ENCODE assay signal across 23 cellular contexts in genomic region chr3:77605308-77605707, GRCh38.
A peak's percentile ranks its signal among the peaks of the same experiment; 100 is the strongest.
DNase-seq lines count a peak whose midpoint lies in the region; ATAC-seq and TF ChIP-seq lines count a peak whose summit lies in the region.
"Had no signal": no experiment of that assay in that cellular context is flagged by ENCODE, and none has a peak within 500 bp of the region (broad histone marks: within the 10 kb centered on the region; RNA-seq: fewer than 3 reads in every experiment).

No MANE protein-coding gene starts in this region.

- no peak overlapping the region for H3K4me2 ChIP-seq in hepatocyte
- H3K4me2 ChIP-seq: KMS-11, SK-N-SH had no signal

- no peak overlapping the region for H3K27ac Mint-ChIP-seq in stimulated activated effector memory CD8-positive, alpha-beta T cell treated with anti-CD3 and anti-CD28 coated beads, Interleukin-12 subunit alpha, Interleukin-12 subunit beta, amount 100 ng/mL, for 72 hours
- H3K27ac Mint-ChIP-seq in activated CD4-positive, alpha-beta T cell treated with anti-CD3 and anti-CD28 coated beads, Interleukin-2, amount 10 ng/mL, durations not matched to agents 7 days and 5 days = no peak overlapping the region
- H3K27ac Mint-ChIP-seq: HFFc6 had no signal

- H3K79me2 ChIP-seq in hepatocyte = no peaks in the 10 kb centered on the region

- DNase-seq in DMS53 (lab: John Stamatoyannopoulos, UW) (peak; percentile 0), DMS53 treated with DMSO at 0.1 percent for 48 hours (lab: John Stamatoyannopoulos, UW; ENCODE audit: unreplicated experiment) (no peak), astrocyte of the hippocampus (ENCODE audit: low read depth, low spot score) (peak; percentile 50), hepatocyte (ENCODE audit: low spot score) (peak; percentile 5), NCI-H2029 treated with DMSO at 0.1 percent for 48 hours (lab: John Stamatoyannopoulos, UW) (no peak), NCI-H226 (no peak)
- DNase-seq in stimulated activated effector memory CD8-positive, alpha-beta T cell treated with anti-CD3 and anti-CD28 coated beads, Interleukin-12 subunit alpha, Interleukin-12 subunit beta, amount 100 ng/mL, for 72 hours (ENCODE audit: low spot score in 2 of 2) = no peak
- DNase-seq in activated CD4-positive, alpha-beta T cell treated with anti-CD3 and anti-CD28 coated beads, Interleukin-2, amount 10 ng/mL, durations not matched to agents 7 days and 5 days = no peak
- DNase-seq: AML-193; GDM1; HFFc6; NCI-H1048; NCI-H146; NCI-H2081 treated with DMSO at 0.1 percent for 48 hours; NCI-H510A; NCI-H748 treated with DMSO at 0.1 percent for 48 hours; NK-92 treated with Interleukin-12 subunit alpha and Interleukin-12 subunit beta, amount 100 ng/mL, for 24 hours; RPMI8226; SHP77 treated with DMSO at 0.1 percent for 48 hours; SK-N-SH had no signal

- CTCF ChIA-PET in activated CD4-positive, alpha-beta T cell treated with anti-CD3 and anti-CD28 coated beads, Interleukin-2, amount 10 ng/mL, durations not matched to agents 7 days and 5 days (lab: Charles Lee) = no interaction called here

- H2AFZ ChIP-seq in hepatocyte = no peak overlapping the region

- no peak overlapping the region for H3K4me3 ChIP-seq in hepatocyte

- POLR2A ChIA-PET in activated CD4-positive, alpha-beta T cell treated with anti-CD3 and anti-CD28 coated beads, Interleukin-2, amount 10 ng/mL, durations not matched to agents 7 days and 5 days (lab: Charles Lee) = no interaction called here

- H3K36me3 Mint-ChIP-seq in stimulated activated effector memory CD8-positive, alpha-beta T cell treated with anti-CD3 and anti-CD28 coated beads, Interleukin-12 subunit alpha, Interleukin-12 subunit beta, amount 100 ng/mL, for 72 hours = no peaks in the 10 kb centered on the region
- H3K36me3 Mint-ChIP-seq in activated CD4-positive, alpha-beta T cell treated with anti-CD3 and anti-CD28 coated beads, Interleukin-2, amount 10 ng/mL, durations not matched to agents 7 days and 5 days (ENCODE audit: low read depth) = no peaks in the 10 kb centered on the region

- H3K9me3 ChIP-seq in hepatocyte (ENCODE audit: low read depth) = no peaks in the 10 kb centered on the region
- H3K9me3 ChIP-seq: SK-N-SH had no signal

- H3K36me3 ChIP-seq in hepatocyte (replicated peaks; ENCODE audit: insufficient read depth, low read depth) = no peaks in the 10 kb centered on the region

- no peaks in the 10 kb centered on the region for H3K9me2 ChIP-seq in hepatocyte (replicated peaks; ENCODE audit: insufficient read depth)
- H3K9me2 ChIP-seq: SK-N-SH had no signal

- H4K20me1 ChIP-seq in hepatocyte (ENCODE audit: insufficient read depth, poor library complexity, severe bottlenecking) = no peaks in the 10 kb centered on the region

- H3K27ac ChIP-seq in hepatocyte = peak overlapping the region; percentile 31
- H3K27ac ChIP-seq: 22Rv1, C4-2B, KMS-11 had no signal

- no peak for ATAC-seq in stimulated activated effector memory CD8-positive, alpha-beta T cell treated with anti-CD3 and anti-CD28 coated beads, Interleukin-12 subunit alpha, Interleukin-12 subunit beta, amount 100 ng/mL, for 72 hours

- H3K4me1 ChIP-seq in hepatocyte (ENCODE audit: insufficient read depth) = peaks cover 7% of the 10 kb centered on the region

- no peaks in the 10 kb centered on the region for H3K4me1 Mint-ChIP-seq in stimulated activated effector memory CD8-positive, alpha-beta T cell treated with anti-CD3 and anti-CD28 coated beads, Interleukin-12 subunit alpha, Interleukin-12 subunit beta, amount 100 ng/mL, for 72 hours
- no peaks in the 10 kb centered on the region for H3K4me1 Mint-ChIP-seq in activated CD4-positive, alpha-beta T cell treated with anti-CD3 and anti-CD28 coated beads, Interleukin-2, amount 10 ng/mL, durations not matched to agents 7 days and 5 days

- no peaks in the 10 kb centered on the region for H3K27me3 Mint-ChIP-seq in activated CD4-positive, alpha-beta T cell treated with anti-CD3 and anti-CD28 coated beads, Interleukin-2, amount 10 ng/mL, durations not matched to agents 7 days and 5 days

- H3K27me3 ChIP-seq in hepatocyte = no peaks in the 10 kb centered on the region

- no peak overlapping the region for H3K4me3 Mint-ChIP-seq in stimulated activated effector memory CD8-positive, alpha-beta T cell treated with anti-CD3 and anti-CD28 coated beads, Interleukin-12 subunit alpha, Interleukin-12 subunit beta, amount 100 ng/mL, for 72 hours
- H3K4me3 Mint-ChIP-seq in activated CD4-positive, alpha-beta T cell treated with anti-CD3 and anti-CD28 coated beads, Interleukin-2, amount 10 ng/mL, durations not matched to agents 7 days and 5 days = no peak overlapping the region
- H3K4me3 Mint-ChIP-seq: HFFc6 had no signal

- H3K9me3 Mint-ChIP-seq in stimulated activated effector memory CD8-positive, alpha-beta T cell treated with anti-CD3 and anti-CD28 coated beads, Interleukin-12 subunit alpha, Interleukin-12 subunit beta, amount 100 ng/mL, for 72 hours = peaks cover 17% of the 10 kb centered on the region
- peaks cover 3% of the 10 kb centered on the region for H3K9me3 Mint-ChIP-seq in activated CD4-positive, alpha-beta T cell treated with anti-CD3 and anti-CD28 coated beads, Interleukin-2, amount 10 ng/mL, durations not matched to agents 7 days and 5 days

- WGBS in hepatocyte (ENCODE audit: low lambda C conversion rate, missing lambda C conversion rate) = 71% methylated on average over 2 of the region's 2 CpGs

- TF ChIP-seq CTCF in hepatocyte (IDR thresholded peaks at IDR 0.05; ENCODE audit: poor library complexity) = no peak

Comparison
In these comparisons a context has a peak if more than half of its experiments do, and no peak if none do; other contexts are left out.
1. DNase-seq: peak in DMS53 (single experiment), astrocyte of the hippocampus (single experiment) and hepatocyte (single experiment); none in DMS53 treated with DMSO at 0.1 percent for 48 hours (single experiment), stimulated activated effector memory CD8-positive, alpha-beta T cell treated with anti-CD3 and anti-CD28 coated beads, Interleukin-12 subunit alpha, Interleukin-12 subunit beta, amount 100 ng/mL, for 72 hours (0 of 2), NCI-H2029 treated with DMSO at 0.1 percent for 48 hours (single experiment), NCI-H226 (single experiment) and activated CD4-positive, alpha-beta T cell treated with anti-CD3 and anti-CD28 coated beads, Interleukin-2, amount 10 ng/mL, durations not matched to agents 7 days and 5 days (single experiment).